ENCODE assay signal across 8 cellular contexts in genomic region chr1:151992345-151993083, GRCh38. TPM values are rescaled to one million over a fixed set of nuclear protein-coding genes. Genes with fewer than 3 reads are reported as not detected.
DNase-seq lines count a peak whose midpoint lies in the region; ATAC-seq, FAIRE-seq and TF ChIP-seq lines count a peak whose summit lies in the region.

No MANE protein-coding gene starts in this region.

- H3K9me3 ChIP-seq in A673 (ENCODE audit: low read depth, low read length, poor library complexity, severe bottlenecking) (no peaks in the 10 kb centered on the region), HCT116 (ENCODE audit: control insufficient read depth in 1 of 2, insufficient read depth in 1 of 2, low read depth in 1 of 2, low read length in 2 of 2) (no peaks in the 10 kb centered on the region), kidney (ENCODE audit: control insufficient read depth in 1 of 2, low read length in 2 of 2) (no peaks in the 10 kb centered on the region)

- CTCF ChIA-PET in A673 (lab: Charles Lee): interaction anchor here (1.1 kb wide), 1 partner anchor 24 kb away, joined by 3 read pairs; no protein-coding TSS in a partner anchor
- CTCF ChIA-PET in HCT116 (lab: Charles Lee): interaction anchor here (0.8 to 5.3 kb wide), 6 partner anchors 9 to 42 kb away, joined by 3 to 84 read pairs (median 4); no protein-coding TSS in a partner anchor

- H3K4me1 ChIP-seq in A673 (ENCODE audit: insufficient read depth, low read length, poor library complexity, severe bottlenecking) (peaks cover 55% of the 10 kb centered on the region), HCT116 (ENCODE audit: control insufficient read depth in 1 of 2, insufficient read depth in 2 of 2, low read length in 2 of 2) (peaks cover 65 to 84% of the 10 kb centered on the region in 2 experiments), kidney (ENCODE audit: control insufficient read depth in 1 of 2, insufficient read depth in 1 of 2, low read depth in 1 of 2, low read length in 2 of 2) (peaks cover 27 to 28% of the 10 kb centered on the region in 2 donors)

- POLR2A ChIA-PET in A673 (lab: Charles Lee; ENCODE audit: low non-redundant PET) (no interaction called here), HCT116 (lab: Charles Lee) (interaction anchor here (0.9 to 1.8 kb wide), 8 partner anchors 9 to 84 kb away, joined by 3 to 8 read pairs (median 6); partner anchors contain the start of gene THEM4)

- BruUV-seq in A673 (replicated peaks; lab: Mats Ljungman, UMichigan) (TSS peak; percentile 45), HCT116 (replicated peaks; lab: Mats Ljungman, UMichigan) (TSS peak; percentile 46)

- no peak for DNase-seq in A673 (ENCODE audit: low spot score)
- DNase-seq in HCT116 (ENCODE audit: low read depth, low spot score): peak; percentile 99
- DNase-seq in SIG-M5 treated with dmso at 0.1 percent for 504 hours (lab: John Stamatoyannopoulos, UW; ENCODE audit: unreplicated experiment): peak; percentile 99
- DNase-seq in cardiac fibroblast (ENCODE audit: low read depth in 2 of 2): peak; percentile 91 to 93
- peak; percentile 93 for DNase-seq in kidney
- DNase-seq in stimulated activated CD8-positive, alpha-beta memory T cell treated with anti-CD3 and anti-CD28 coated beads, Interleukin-4, amount 100 ng/mL, for 48 hours: peak; percentile 57
- no peak for DNase-seq in NCI-H2227 (lab: John Stamatoyannopoulos, UW; ENCODE audit: unreplicated experiment)

- no peaks in the 10 kb centered on the region for H3K9me2 ChIP-seq in HCT116 (ENCODE audit: insufficient read depth)

- no peak overlapping the region for H2AFZ ChIP-seq in HCT116 (ENCODE audit: low read depth, low read length, poor library complexity, severe bottlenecking)

- peak overlapping the region; percentile 81 for H3K4me2 ChIP-seq in HCT116 (ENCODE audit: low read length)

- H3K27ac ChIP-seq in A673 (ENCODE audit: low read depth, low read length, poor library complexity, severe bottlenecking) (no peak overlapping the region), HCT116 (ENCODE audit: low read depth, low read length) (peak overlapping the region; percentile 87), kidney (ENCODE audit: low read depth in 2 of 2, low read length in 2 of 2) (peak overlapping the region; percentile 77 to 95)

- H4K20me1 ChIP-seq in HCT116 (ENCODE audit: insufficient read depth): peaks cover 24% of the 10 kb centered on the region; the same call in 1 of the 2 replicates

- RAD21 ChIA-PET in HCT116 (lab: Charles Lee; ENCODE audit: low non-redundant PET in 1 of 2, low total read pairs in 2 of 2, uncharacterized antibody in 2 of 2, unreplicated experiment in 2 of 2): interaction anchor here (0.8 to 1.2 kb wide), 3 partner anchors 9 to 25 kb away, joined by 3 to 4 read pairs (median 4); no protein-coding TSS in a partner anchor

- TF ChIP-seq CTCF in A673 (conservative IDR thresholded peaks at IDR 0.05; ENCODE audit: low read depth, low read length): no peak
- TF ChIP-seq CTCF in HCT116 (IDR thresholded peaks at IDR 0.05 in 2 of 3, conservative IDR thresholded peaks at IDR 0.05 in 1 of 3; ENCODE audit: borderline replicate concordance in 1 of 3, insufficient read depth in 1 of 3, low read depth in 2 of 3, low read length in 2 of 3): no peak
- no peak for TF ChIP-seq CTCF in cardiac fibroblast (IDR thresholded peaks at IDR 0.05; ENCODE audit: low read depth, low read length)
- TF ChIP-seq CTCF in kidney (IDR thresholded peaks at IDR 0.05; ENCODE audit: borderline replicate concordance, extremely low read depth, insufficient read depth): no peak

- peak; percentile 69 for ATAC-seq in HCT116
- ATAC-seq in GM18505 (IDR thresholded peaks at IDR 0.05; ENCODE audit: unreplicated experiment): no peak

- peaks cover 58% of the 10 kb centered on the region for H3K79me2 ChIP-seq in HCT116 (ENCODE audit: insufficient read depth, low read length)

- H3K36me3 ChIP-seq in A673 (ENCODE audit: insufficient read depth, low read length, poor library complexity, severe bottlenecking) (no peaks in the 10 kb centered on the region), HCT116 (ENCODE audit: control insufficient read depth in 1 of 2, insufficient read depth in 2 of 2, low read length in 2 of 2) (no peaks in the 10 kb centered on the region), kidney (ENCODE audit: control insufficient read depth in 1 of 2, insufficient read depth in 2 of 2, low read length in 2 of 2) (no peaks in the 10 kb centered on the region)

- no peak for FAIRE-seq in kidney (lab: Jason Lieb, UNC)

- H3K9ac ChIP-seq in HCT116 (ENCODE audit: low read length) (peak overlapping the region; percentile 95), kidney (ENCODE audit: low read length in 2 of 2) (peak overlapping the region; percentile 50 to 90)

- H3K27me3 ChIP-seq in A673 (replicated peaks; ENCODE audit: insufficient read depth, low read depth, low read length, poor library complexity): peaks cover 7% of the 10 kb centered on the region
- no peaks in the 10 kb centered on the region for H3K27me3 ChIP-seq in HCT116 (ENCODE audit: insufficient read depth, low read length)

- H3K4me3 ChIP-seq in A673 (ENCODE audit: low read depth, low read length, poor library complexity, severe bottlenecking) (peak overlapping the region; percentile 65), HCT116 (replicated peaks in 1 of 2; ENCODE audit: low read depth in 1 of 2, low read length in 2 of 2) (peak overlapping the region; percentile 91 to 92), cardiac fibroblast (replicated peaks in 1 of 2; ENCODE audit: low read depth in 2 of 2, low read length in 2 of 2) (peak overlapping the region; percentile 78 to 85), kidney (ENCODE audit: low read length in 2 of 2) (peak overlapping the region; percentile 73 to 84)

- intact Hi-C loops in A673 (cut with micrococcal nuclease; ENCODE audit: unreplicated experiment): no loop called here
- intact Hi-C loops in HCT116 (cut with micrococcal nuclease): loop anchor here (2.0 kb wide), 1 partner anchor 48 kb away; no protein-coding TSS in a partner anchor
- intact Hi-C loops in kidney (cut with DNase I): no loop called here

- TF ChIP-seq POLR2A in HCT116 (IDR thresholded peaks at IDR 0.05; ENCODE audit: borderline replicate concordance, extremely low read depth, insufficient read depth, insufficient read length) (peak; percentile 18), GM18505 (IDR thresholded peaks at IDR 0.05; ENCODE audit: borderline replicate concordance, extremely low read depth, insufficient read depth, insufficient read length) (no peak)

- TF ChIP-seq RAD21 in HCT116 (IDR thresholded peaks at IDR 0.05; ENCODE audit: low read depth): peak; percentile 46

TF ChIP-seq in HCT116, 20 proteins besides CTCF, POLR2A, EP300 and RAD21 (continues in another document):
- peak; percentile 97 for TF ChIP-seq SP1 (IDR thresholded peaks at IDR 0.05; ENCODE audit: low read depth)
- no peak for TF ChIP-seq ATF3 (IDR thresholded peaks at IDR 0.05)
- TF ChIP-seq SRF (IDR thresholded peaks at IDR 0.05; ENCODE audit: low read depth): peak; percentile 80; the same call in 1 of the 2 replicates
- no peak for TF ChIP-seq ZNF274 (IDR thresholded peaks at IDR 0.05; ENCODE audit: low read depth, low read length)
- TF ChIP-seq ZFX (IDR thresholded peaks at IDR 0.05): no peak
- TF ChIP-seq CBX3 (IDR thresholded peaks at IDR 0.05; ENCODE audit: low read depth): peak; percentile 93
- no peak for TF ChIP-seq EZH2 (IDR thresholded peaks at IDR 0.05)
- TF ChIP-seq CEBPB (IDR thresholded peaks at IDR 0.05; ENCODE audit: low read depth): peak; percentile 92
- TF ChIP-seq POLR2AphosphoS5 (IDR thresholded peaks at IDR 0.05; ENCODE audit: low read depth, low read length): peak; percentile 87
- TF ChIP-seq REST (IDR thresholded peaks at IDR 0.05; ENCODE audit: low read depth): no peak

RNA-seq across cellular contexts. Expression of gene S100A10, which starts 1.1 kb away (rescaled TPM):
- 34.0 and 42.4 TPM in 2 replicates for total RNA-seq in A673 (2021)
- 340 TPM for total RNA-seq in HCT116 (2021; ENCODE audit: unreplicated experiment)
- 152 and 230 TPM in 2 replicates for polyA plus RNA-seq in HCT116 (2012)
- 467 TPM for total RNA-seq in kidney
- 500 TPM for polyA plus RNA-seq in kidney (ENCODE audit: insufficient read depth, low read depth, low replicate concordance)

RNA-seq across cellular contexts. Expression of gene S100A11, which starts 44.3 kb away (rescaled TPM):
- 140 and 151 TPM in 2 replicates for total RNA-seq in A673 (2021)
- 229 TPM for total RNA-seq in HCT116 (2021; ENCODE audit: unreplicated experiment)
- 638 and 798 TPM in 2 replicates for polyA plus RNA-seq in HCT116 (2012)
- 835 TPM for total RNA-seq in kidney
- polyA plus RNA-seq in kidney (ENCODE audit: insufficient read depth, low read depth, low replicate concordance): 925 TPM

Comparison
In these comparisons a context has a peak if more than half of its experiments do, and no peak if none do; other contexts are left out.
1. DNase-seq: peak in HCT116 (single experiment), SIG-M5 treated with dmso at 0.1 percent for 504 hours (single experiment), cardiac fibroblast (2 of 2), kidney (single experiment) and stimulated activated CD8-positive, alpha-beta memory T cell treated with anti-CD3 and anti-CD28 coated beads, Interleukin-4, amount 100 ng/mL, for 48 hours (single experiment); none in A673 (single experiment) and NCI-H2227 (single experiment).
2. Peak in every context shown above with its lines, with median percentiles within 50 percentile points of each other: H3K4me3 ChIP-seq.